14 cellular contexts compared by ENCODE assay signal in genomic region chr5:6235726-6236125, GRCh38.
DNase-seq lines count a peak whose midpoint lies in the region; ATAC-seq and TF ChIP-seq lines count a peak whose summit lies in the region.
"Had no signal": no experiment of that assay in that cellular context is flagged by ENCODE, and none has a peak within 500 bp of the region (broad histone marks: within the 10 kb centered on the region; RNA-seq: fewer than 3 reads in every experiment).

No MANE protein-coding gene starts in this region.

- H3K9me3 Mint-ChIP-seq in neural crest cell, result peaks cover 6% of the 10 kb centered on the region

- no peak for TF ChIP-seq EP300 in esophagus muscularis mucosa (IDR thresholded peaks at IDR 0.05)

- peaks cover 0 to 6% (median 0%) of the 10 kb centered on the region in 4 donors for H3K9me3 ChIP-seq in esophagus muscularis mucosa

- no peaks in the 10 kb centered on the region for H3K27me3 ChIP-seq in esophagus muscularis mucosa
- H3K27me3 ChIP-seq: BLaER1 treated with 17β-estradiol and CSF1 and Interleukin-3, amounts not matched to agents 10 nM and 100 nM had no signal

- DNase-seq in G401 (ENCODE audit: low spot score) (peak; percentile 51), cerebellar cortex (ENCODE audit: low spot score) (peak; percentile 34), esophagus muscularis mucosa (ENCODE audit: extremely low spot score) (peak; percentile 80), neural crest cell (ENCODE audit: low read depth, low spot score) (no peak), NCI-H2029 (lab: John Stamatoyannopoulos, UW) (no peak), ACHN (no peak)
- DNase-seq: 8988T; CD4-positive, CD25-positive, alpha-beta regulatory T cell; DMS53; HCEC 1CT; HFFc6 had no signal

- H3K27ac ChIP-seq in esophagus muscularis mucosa (replicated peaks in 1 of 4), result no peak overlapping the region
- H3K27ac ChIP-seq: BLaER1 treated with 17β-estradiol and CSF1 and Interleukin-3, amounts not matched to agents 10 nM and 100 nM; HL-60 had no signal

- no peak overlapping the region for H3K4me3 ChIP-seq in esophagus muscularis mucosa
- H3K4me3 ChIP-seq: BLaER1 treated with 17β-estradiol and CSF1 and Interleukin-3, amounts not matched to agents 10 nM and 100 nM had no signal

- H3K27ac Mint-ChIP-seq in neural crest cell (ENCODE audit: unreplicated experiment), result peak overlapping the region; percentile 54
- H3K27ac Mint-ChIP-seq: CD4-positive, CD25-positive, alpha-beta regulatory T cell; HFFc6 had no signal

- ATAC-seq in HG02759 (IDR thresholded peaks at IDR 0.05; ENCODE audit: unreplicated experiment), result no peak

- no peak for TF ChIP-seq CTCF in esophagus muscularis mucosa (IDR thresholded peaks at IDR 0.05)
- no peak for TF ChIP-seq CTCF in neural crest cell (conservative IDR thresholded peaks at IDR 0.05)

- no peaks in the 10 kb centered on the region for H3K4me1 ChIP-seq in esophagus muscularis mucosa
- H3K4me1 ChIP-seq: BLaER1 treated with 17β-estradiol and CSF1 and Interleukin-3, amounts not matched to agents 10 nM and 100 nM had no signal

- no peaks in the 10 kb centered on the region for H3K4me1 Mint-ChIP-seq in neural crest cell
- H3K4me1 Mint-ChIP-seq: CD4-positive, CD25-positive, alpha-beta regulatory T cell had no signal

- 81% methylated on average over 3 of the region's 3 CpGs for WGBS in esophagus muscularis mucosa

- H3K4me3 Mint-ChIP-seq in neural crest cell, result no peak overlapping the region
- H3K4me3 Mint-ChIP-seq: CD4-positive, CD25-positive, alpha-beta regulatory T cell; HFFc6 had no signal

- H3K36me3 Mint-ChIP-seq in neural crest cell (ENCODE audit: low read depth), result no peaks in the 10 kb centered on the region
- H3K36me3 Mint-ChIP-seq: CD4-positive, CD25-positive, alpha-beta regulatory T cell had no signal

- H3K27me3 Mint-ChIP-seq in neural crest cell (ENCODE audit: low read depth), result peaks cover 8% of the 10 kb centered on the region

- intact Hi-C loops in esophagus muscularis mucosa (cut with DNase I), result no loop called here

- TF ChIP-seq POLR2A in esophagus muscularis mucosa (IDR thresholded peaks at IDR 0.05; ENCODE audit: low read depth), result no peak

- in situ Hi-C loops in G401 (cut with HindIII; ENCODE audit: low sequenced_read_pairs), result no loop called here
- in situ Hi-C loops in ACHN (cut with HindIII; ENCODE audit: low pct_ligation_motif_present, low pct_unique_long_range_greater_than_20kb, low sequenced_read_pairs), result no loop called here

- H3K36me3 ChIP-seq in esophagus muscularis mucosa, result no peaks in the 10 kb centered on the region
- H3K36me3 ChIP-seq: BLaER1 treated with 17β-estradiol and CSF1 and Interleukin-3, amounts not matched to agents 10 nM and 100 nM had no signal

Comparison
In these comparisons a context has a peak if more than half of its experiments do, and no peak if none do; other contexts are left out.
1. DNase-seq: peak in G401 (single experiment), cerebellar cortex (single experiment) and esophagus muscularis mucosa (single experiment); none in neural crest cell (single experiment), NCI-H2029 (single experiment) and ACHN (single experiment).